Comparison of ENCODE assay signal across 11 cellular contexts in genomic region chr4:184409911-184410692, GRCh38.
DNase-seq lines count a peak whose midpoint lies in the region; ATAC-seq and TF ChIP-seq lines count a peak whose summit lies in the region.
"Had no signal": no experiment of that assay in that cellular context is flagged by ENCODE, and none has a peak within 500 bp of the region (broad histone marks: within the 10 kb centered on the region; RNA-seq: fewer than 3 reads in every experiment).

No MANE protein-coding gene starts in this region.

- H3K4me2 ChIP-seq in MM.1S (ENCODE audit: low read depth, low read length), result peak overlapping the region; percentile 57; the same call in 1 of the 2 replicates

- H3K79me2 ChIP-seq in MM.1S (ENCODE audit: low read length), result peaks cover 78% of the 10 kb centered on the region

- H3K27ac ChIP-seq in MM.1S (ENCODE audit: low read length), result peak overlapping the region; percentile 86
- H3K27ac ChIP-seq: tibial nerve had no signal

- H3K9me3 ChIP-seq in MM.1S (replicated peaks; ENCODE audit: insufficient read depth, low read length), result no peaks in the 10 kb centered on the region; the same call in 1 of the 2 replicates
- H3K9me3 ChIP-seq in mucosa of descending colon, result no peaks in the 10 kb centered on the region
- H3K9me3 ChIP-seq: right lobe of liver, tibial nerve had no signal

- H3K36me3 ChIP-seq in MM.1S (replicated peaks; ENCODE audit: insufficient read depth, low read length), result peaks cover 23% of the 10 kb centered on the region
- no peaks in the 10 kb centered on the region for H3K36me3 ChIP-seq in mucosa of descending colon (ENCODE audit: low read depth)

- no peaks in the 10 kb centered on the region for H3K9me2 ChIP-seq in MM.1S (replicated peaks; ENCODE audit: insufficient read depth, low read length)

- H3K36me3 Mint-ChIP-seq in activated naive CD8-positive, alpha-beta T cell treated with anti-CD3 and anti-CD28 coated beads, Interleukin-2, amount 10 ng/mL, durations not matched to agents 7 days and 5 days, result peaks cover 58% of the 10 kb centered on the region

- peak overlapping the region; percentile 81 for H3K27ac Mint-ChIP-seq in activated naive CD8-positive, alpha-beta T cell treated with anti-CD3 and anti-CD28 coated beads, Interleukin-2, amount 10 ng/mL, durations not matched to agents 7 days and 5 days

- H3K27me3 ChIP-seq in MM.1S (replicated peaks; ENCODE audit: insufficient read depth, low read length), result no peaks in the 10 kb centered on the region
- H3K27me3 ChIP-seq: right lobe of liver, tibial nerve had no signal

- POLR2A ChIA-PET in activated naive CD8-positive, alpha-beta T cell treated with anti-CD3 and anti-CD28 coated beads, Interleukin-2, amount 10 ng/mL, durations not matched to agents 7 days and 5 days (lab: Charles Lee), result interaction anchor here (1.0 to 2.5 kb wide), 4 partner anchors 10 to 127 kb away, joined by 3 to 12 read pairs (median 7); partner anchors contain the start of gene IRF2

- H3K4me1 ChIP-seq in MM.1S (ENCODE audit: low read length) (peaks cover 58% of the 10 kb centered on the region), mucosa of descending colon (ENCODE audit: low read depth) (peaks cover 27% of the 10 kb centered on the region)
- H3K4me1 ChIP-seq: right lobe of liver had no signal

- peaks cover 52% of the 10 kb centered on the region for H3F3A ChIP-seq in MM.1S (ENCODE audit: insufficient read depth, low read length)

- intact Hi-C loops in mucosa of descending colon (cut with DNase I, micrococcal nuclease), result no loop called here

- no peaks in the 10 kb centered on the region for H4K20me1 ChIP-seq in MM.1S (ENCODE audit: insufficient read depth, low read length)

- H3K4me3 ChIP-seq in MM.1S (ENCODE audit: low read length), result no peak overlapping the region
- H3K4me3 ChIP-seq in mucosa of descending colon, result no peak overlapping the region
- H3K4me3 ChIP-seq: right lobe of liver, tibial nerve had no signal

- peak overlapping the region; percentile 72 for H3K4me3 Mint-ChIP-seq in activated naive CD8-positive, alpha-beta T cell treated with anti-CD3 and anti-CD28 coated beads, Interleukin-2, amount 10 ng/mL, durations not matched to agents 7 days and 5 days

- no peaks in the 10 kb centered on the region for H3K9me3 Mint-ChIP-seq in activated naive CD8-positive, alpha-beta T cell treated with anti-CD3 and anti-CD28 coated beads, Interleukin-2, amount 10 ng/mL, durations not matched to agents 7 days and 5 days

- ATAC-seq in activated naive CD8-positive, alpha-beta T cell treated with anti-CD3 and anti-CD28 coated beads, Interleukin-2, amount 10 ng/mL, durations not matched to agents 7 days and 5 days (ENCODE audit: low read depth), result peak; percentile 56
- ATAC-seq in mucosa of descending colon, result no peak
- ATAC-seq: Panc1 had no signal

- peak overlapping the region; percentile 68; the same call in 1 of the 2 replicates for H3K9ac ChIP-seq in MM.1S (ENCODE audit: low read length)

- no peak overlapping the region for H2AFZ ChIP-seq in MM.1S (ENCODE audit: low read length)

- DNase-seq in activated gamma-delta T cell treated with Interleukin-2 at 50 U/mL for 16 hours (peak; percentile 55), activated gamma-delta T cell (lab: John Stamatoyannopoulos, UW) (no peak), MM.1S (peak; percentile 92), mucosa of descending colon (no peak), NOMO-1 treated with DMSO at 0.1 percent for 48 hours (lab: John Stamatoyannopoulos, UW; ENCODE audit: unreplicated experiment) (no peak), foreskin melanocyte (no peak)
- DNase-seq in activated naive CD8-positive, alpha-beta T cell treated with anti-CD3 and anti-CD28 coated beads, Interleukin-2, amount 10 ng/mL, durations not matched to agents 7 days and 5 days, result peak; percentile 49
- DNase-seq in stimulated activated naive CD4-positive, alpha-beta T cell treated with Interleukin-2 at 50 U/mL for 16 hours (lab: John Stamatoyannopoulos, UW), result peak; percentile 16
- DNase-seq: right lobe of liver had no signal

- peaks cover 45% of the 10 kb centered on the region for H3K4me1 Mint-ChIP-seq in activated naive CD8-positive, alpha-beta T cell treated with anti-CD3 and anti-CD28 coated beads, Interleukin-2, amount 10 ng/mL, durations not matched to agents 7 days and 5 days

- TF ChIP-seq CTCF in MM.1S (IDR thresholded peaks at IDR 0.05; ENCODE audit: low read length) (no peak), mucosa of descending colon (IDR thresholded peaks at IDR 0.05) (no peak)

- no peaks in the 10 kb centered on the region for H3K27me3 Mint-ChIP-seq in activated naive CD8-positive, alpha-beta T cell treated with anti-CD3 and anti-CD28 coated beads, Interleukin-2, amount 10 ng/mL, durations not matched to agents 7 days and 5 days

Comparison
In these comparisons a context has a peak if more than half of its experiments do, and no peak if none do; other contexts are left out.
1. DNase-seq: peak in activated gamma-delta T cell treated with Interleukin-2 at 50 U/mL for 16 hours (single experiment), MM.1S (single experiment), activated naive CD8-positive, alpha-beta T cell treated with anti-CD3 and anti-CD28 coated beads, Interleukin-2, amount 10 ng/mL, durations not matched to agents 7 days and 5 days (single experiment) and stimulated activated naive CD4-positive, alpha-beta T cell treated with Interleukin-2 at 50 U/mL for 16 hours (single experiment); none in activated gamma-delta T cell (single experiment), mucosa of descending colon (0 of 3), NOMO-1 treated with DMSO at 0.1 percent for 48 hours (single experiment) and foreskin melanocyte (single experiment).